Comparison of ENCODE assay signal across 18 cellular contexts in genomic region chr10:71718165-71718678, GRCh38. TPM values are rescaled to one million over a fixed set of nuclear protein-coding genes. Genes with fewer than 3 reads are reported as not detected.
DNase-seq lines count a peak whose midpoint lies in the region; ATAC-seq and TF ChIP-seq lines count a peak whose summit lies in the region.
"Had no signal": no experiment of that assay in that cellular context is flagged by ENCODE, and none has a peak within 500 bp of the region (broad histone marks: within the 10 kb centered on the region; RNA-seq: fewer than 3 reads in every experiment).

No MANE protein-coding gene starts in this region.

- H3K4me3 ChIP-seq in heart right ventricle (no peak overlapping the region), right atrium auricular region (no peak overlapping the region), suprapubic skin (no peak overlapping the region), endodermal cell (ENCODE audit: low read length) (no peak overlapping the region), SK-N-SH (ENCODE audit: low read depth in 2 of 2, low read length in 1 of 2) (no peak overlapping the region)
- H3K4me3 ChIP-seq: GM12878, MG63 had no signal

- no peak overlapping the region for H2AFZ ChIP-seq in SK-N-SH (ENCODE audit: low read depth)

- H3K36me3 ChIP-seq in heart right ventricle: no peaks in the 10 kb centered on the region
- no peaks in the 10 kb centered on the region for H3K36me3 ChIP-seq in right atrium auricular region
- H3K36me3 ChIP-seq in suprapubic skin: no peaks in the 10 kb centered on the region
- H3K36me3 ChIP-seq in endodermal cell (ENCODE audit: control insufficient read depth, insufficient read depth, low read length): no peaks in the 10 kb centered on the region
- no peaks in the 10 kb centered on the region for H3K36me3 ChIP-seq in SK-N-SH (replicated peaks in 1 of 2; ENCODE audit: control insufficient read depth in 1 of 2, insufficient read depth in 2 of 2, low read length in 1 of 2)
- H3K36me3 ChIP-seq: MG63 had no signal

- H3K4me1 ChIP-seq in heart right ventricle (peaks cover 25 to 66% (median 48%) of the 10 kb centered on the region in 9 donors), right atrium auricular region (peaks cover 0 to 71% of the 10 kb centered on the region in 2 donors), suprapubic skin (peaks cover 59% of the 10 kb centered on the region), endodermal cell (ENCODE audit: control insufficient read depth, insufficient read depth, low read length) (no peaks in the 10 kb centered on the region), SK-N-SH (ENCODE audit: control insufficient read depth in 1 of 2, insufficient read depth in 2 of 2, low read depth in 1 of 2, low read length in 1 of 2) (peaks cover 0 to 36% of the 10 kb centered on the region in 2 experiments; a peak in 1 of 4 replicates)

- no peaks in the 10 kb centered on the region for H3K36me3 Mint-ChIP-seq in endodermal cell (ENCODE audit: low read depth)

- no peaks in the 10 kb centered on the region for H3F3A ChIP-seq in SK-N-SH (replicated peaks; ENCODE audit: insufficient read depth)

- no peak for ATAC-seq in heart right ventricle
- ATAC-seq in Right ventricle myocardium superior (ENCODE audit: poor library complexity): no peak
- no peak for ATAC-seq in HG03354 (IDR thresholded peaks at IDR 0.05; ENCODE audit: poor library complexity, severe bottlenecking, unreplicated experiment)
- ATAC-seq: GM12878, Panc1 had no signal

- POLR2A ChIA-PET in SK-N-SH (lab: Yijun Ruan, JAX): no interaction called here

- H3K27me3 ChIP-seq in heart right ventricle (no peaks in the 10 kb centered on the region), right atrium auricular region (no peaks in the 10 kb centered on the region), suprapubic skin (no peaks in the 10 kb centered on the region), endodermal cell (ENCODE audit: control insufficient read depth, insufficient read depth, low read length, poor library complexity, severe bottlenecking) (peaks cover 3% of the 10 kb centered on the region), SK-N-SH (ENCODE audit: insufficient read depth) (0 out of 2 replicates have a peak, but pooled peaks cover 4% of the 10 kb centered on the region)
- H3K27me3 ChIP-seq: MG63 had no signal

- peaks cover 5% of the 10 kb centered on the region for H3K4me1 Mint-ChIP-seq in endodermal cell

- DNase-seq in heart right ventricle (no peak), Right ventricle myocardium superior (no peak), right atrium auricular region (ENCODE audit: low spot score) (no peak), suprapubic skin (ENCODE audit: low spot score in 2 of 2) (no peak), endodermal cell (no peak), SK-N-SH (no peak), C1 segment of cervical spinal cord (lab: John Stamatoyannopoulos, UW) (no peak)
- DNase-seq: DMS79, H7, NCI-H1930, NCI-H2171 treated with DMSO at 0.1 percent for 48 hours, NCI-H774 had no signal

- H3K27ac Mint-ChIP-seq in endodermal cell: no peak overlapping the region

- no peak for TF ChIP-seq CTCF in heart right ventricle (IDR thresholded peaks at IDR 0.05)
- no peak for TF ChIP-seq CTCF in right atrium auricular region (IDR thresholded peaks at IDR 0.05)
- no peak for TF ChIP-seq CTCF in suprapubic skin (IDR thresholded peaks at IDR 0.05)
- no peak for TF ChIP-seq CTCF in endodermal cell (conservative IDR thresholded peaks at IDR 0.05)
- TF ChIP-seq CTCF in SK-N-SH (IDR thresholded peaks at IDR 0.05): no peak

- no peaks in the 10 kb centered on the region for H3K79me2 ChIP-seq in SK-N-SH (ENCODE audit: insufficient read depth)

- peak overlapping the region in 8 of 10 donors; percentile 23 to 62 (median 53) for H3K27ac ChIP-seq in heart right ventricle
- peak overlapping the region; percentile 25 to 53 for H3K27ac ChIP-seq in right atrium auricular region
- peak overlapping the region; percentile 52 for H3K27ac ChIP-seq in suprapubic skin
- H3K27ac ChIP-seq in endodermal cell (ENCODE audit: low read depth, low read length): no peak overlapping the region
- no peak overlapping the region for H3K27ac ChIP-seq in SK-N-SH (ENCODE audit: low read depth in 2 of 2, low read length in 1 of 2)

- no peaks in the 10 kb centered on the region for H3K9me2 ChIP-seq in SK-N-SH

- intact Hi-C loops in heart right ventricle (cut with DNase I): loop anchor here in 2 of 10 donors (10.0 kb wide), 2 partner anchors 57 to 177 kb away; partner anchors contain the start of gene VSIR (in 1 of the 2)
- intact Hi-C loops in Right ventricle myocardium superior (cut with DNase I): no loop called here

- H4K20me1 ChIP-seq in SK-N-SH (ENCODE audit: insufficient read depth): no peaks in the 10 kb centered on the region

- H3K9me3 ChIP-seq in heart right ventricle: no peaks in the 10 kb centered on the region
- no peaks in the 10 kb centered on the region for H3K9me3 ChIP-seq in right atrium auricular region
- H3K9me3 ChIP-seq in suprapubic skin: no peaks in the 10 kb centered on the region
- no peaks in the 10 kb centered on the region for H3K9me3 ChIP-seq in endodermal cell (ENCODE audit: control insufficient read depth, low read length)
- H3K9me3 ChIP-seq in SK-N-SH: no peaks in the 10 kb centered on the region
- H3K9me3 ChIP-seq: MG63 had no signal

- TF ChIP-seq EP300 in suprapubic skin (IDR thresholded peaks at IDR 0.05) (no peak), SK-N-SH (IDR thresholded peaks at IDR 0.05; ENCODE audit: borderline replicate concordance in 1 of 2, low read depth in 1 of 2, low read length in 1 of 2) (no peak)

- CTCF ChIA-PET in SK-N-SH (lab: Yijun Ruan, JAX): interaction anchor here (0.7 to 14.1 kb wide), 10 partner anchors 9 to 178 kb away, joined by 3 to 195 read pairs (median 8); partner anchors contain the start of genes PSAP and VSIR

- H3K9me3 Mint-ChIP-seq in endodermal cell: peaks cover 2% of the 10 kb centered on the region

- no peak overlapping the region for H3K4me3 Mint-ChIP-seq in endodermal cell

- TF ChIP-seq RAD21 in SK-N-SH (IDR thresholded peaks at IDR 0.05; ENCODE audit: low read length): no peak

- H3K27me3 Mint-ChIP-seq in endodermal cell (ENCODE audit: insufficient read depth): peaks cover 11% of the 10 kb centered on the region

- no peak for TF ChIP-seq POLR2A in suprapubic skin (IDR thresholded peaks at IDR 0.05)

- H3K4me2 ChIP-seq in SK-N-SH: no peak overlapping the region

- WGBS in heart right ventricle, 2 donors: 79 to 81% methylated on average over 10 of the region's 10 CpGs
- 73% methylated on average over 4 of the region's 10 CpGs for WGBS in suprapubic skin
- 92 to 93% methylated on average over 4 to 10 of the region's 10 CpGs for WGBS in endodermal cell (ENCODE audit: insufficient coverage in 1 of 2, insufficient read length in 1 of 2), 2 experiments
- 88% methylated on average over 8 of the region's 10 CpGs for WGBS in SK-N-SH (ENCODE audit: low lambda C conversion rate)

- H3K9ac ChIP-seq in endodermal cell (ENCODE audit: extremely low read depth, low read length, poor library complexity, severe bottlenecking) (no peak overlapping the region), SK-N-SH (no peak overlapping the region)

TF ChIP-seq in SK-N-SH, 30 proteins besides CTCF, POLR2A, EP300 and RAD21:
- TF ChIP-seq MXI1 (IDR thresholded peaks at IDR 0.05; ENCODE audit: low read depth, low read length) (no peak), YY1 (IDR thresholded peaks at IDR 0.05; ENCODE audit: low read depth) (no peak), USF1 (IDR thresholded peaks at IDR 0.05; ENCODE audit: borderline replicate concordance, low read depth) (no peak)

RNA-seq across cellular contexts. Expression of gene C10orf105, which starts 1.4 kb away (rescaled TPM):
- under 1 TPM in 5 of 10 donors, not detected in 5; 0.05 to 0.16 (median 0.07) TPM for total RNA-seq in heart right ventricle
- under 1 TPM; 0.03 to 0.15 TPM for polyA plus RNA-seq in heart right ventricle
- 0.05 TPM for total RNA-seq in Right ventricle myocardium superior
- total RNA-seq in right atrium auricular region: 1 to 10 TPM in 1 of 2 donors, not detected in 1; 1.3 TPM
- total RNA-seq in suprapubic skin: under 1 TPM in 2 of 4 donors, not detected in 2; 0.17 to 0.48 TPM
- under 1 TPM; 0.13 to 0.33 TPM for total RNA-seq in endodermal cell
- polyA plus RNA-seq in endodermal cell (2013, experiment 1 of 2): 0.64 TPM
- polyA plus RNA-seq in endodermal cell (2013, experiment 2 of 2): 0.66 TPM
- not detected in 2 replicates for polyA plus RNA-seq in SK-N-SH (2012; rRNA removed)
- under 0.01 TPM in 1 of 2 replicates, not detected in the other for polyA plus RNA-seq in SK-N-SH (2012; cell fraction: cytosol; rRNA removed)
- 0.01 TPM in 2 replicates for polyA plus RNA-seq in SK-N-SH (2012; cell fraction: nucleus; rRNA removed)
- total RNA-seq: G401, NCI-H460 had no signal

RNA-seq across cellular contexts. Expression of gene VSIR, which starts 55.1 kb away (rescaled TPM):
- total RNA-seq in heart right ventricle (100 to 1,000 TPM in 1 of 10 donors, 10 to 100 TPM in 9; 36.6 to 112 (median 69.0) TPM), Right ventricle myocardium superior (116 TPM), right atrium auricular region (10 to 100 TPM; 36.1 to 56.0 TPM), suprapubic skin (10 to 100 TPM; 16.3 to 50.7 (median 33.6) TPM), endodermal cell (under 1 TPM; 0.07 to 0.68 TPM)
- polyA plus RNA-seq in heart right ventricle (100 to 1,000 TPM in 1 of 2 donors, 10 to 100 TPM in 1; 47.0 to 102 TPM), SK-N-SH (2012; rRNA removed) (8.7 and 11.3 TPM in 2 replicates)
- 0.61 TPM for polyA plus RNA-seq in endodermal cell (2013, experiment 1 of 2)
- polyA plus RNA-seq in endodermal cell (2013, experiment 2 of 2): 0.12 TPM
- 3.7 and 5.9 TPM in 2 replicates for polyA plus RNA-seq in SK-N-SH (2012; cell fraction: cytosol; rRNA removed)
- 8.9 and 12.7 TPM in 2 replicates for polyA plus RNA-seq in SK-N-SH (2012; cell fraction: nucleus; rRNA removed)

Comparison
In these comparisons a context has a peak if more than half of its experiments do, and no peak if none do; other contexts are left out.
1. H3K27ac ChIP-seq: peak in heart right ventricle (8 of 10), right atrium auricular region (2 of 2) and suprapubic skin (single experiment); none in endodermal cell (single experiment) and SK-N-SH (0 of 2).
2. RNA of gene VSIR, which starts 55.1 kb away (total RNA-seq): 116 TPM in Right ventricle myocardium superior (single experiment), 36.6 to 112 TPM in heart right ventricle, 36.1 to 56.0 TPM in right atrium auricular region and 16.3 to 50.7 TPM in suprapubic skin; 0.07 to 0.68 TPM in endodermal cell; every median in the first group is over 10 times any median in the second.